8 cellular contexts compared by ENCODE assay signal in the genomic region with DNA sequence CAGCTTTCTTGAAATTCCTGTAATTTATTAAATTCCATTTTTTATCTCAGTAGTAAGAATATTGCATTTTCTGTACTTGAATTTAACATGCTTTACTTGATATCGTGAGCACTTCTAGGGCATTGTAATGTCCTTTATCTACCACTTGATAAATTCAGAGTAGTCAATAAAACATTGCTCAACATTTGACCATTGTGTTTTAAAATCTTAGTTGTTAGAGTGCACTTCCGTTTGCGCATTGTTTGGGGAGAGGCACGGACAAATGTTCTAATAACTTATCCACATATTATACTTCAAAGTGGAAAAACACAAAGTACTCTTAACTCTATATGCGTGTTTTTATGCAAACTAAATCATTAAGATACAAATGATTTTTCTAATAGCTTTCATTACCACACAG. TPM values are rescaled to one million over a fixed set of nuclear protein-coding genes. Genes with fewer than 3 reads are reported as not detected.
DNase-seq lines count a peak whose midpoint lies in the region; ATAC-seq and TF ChIP-seq lines count a peak whose summit lies in the region.

No MANE protein-coding gene starts in this region.

- ATAC-seq in CD4-positive, alpha-beta T cell (ENCODE audit: poor library complexity), result no peak
- peak; percentile 4 for ATAC-seq in HG03025 (IDR thresholded peaks at IDR 0.05; ENCODE audit: low FRiP score, unreplicated experiment)
- ATAC-seq in activated CD8-positive, alpha-beta T cell treated with anti-CD3 and anti-CD28 coated beads for 36 hours, result no peak
- peak; percentile 23 for ATAC-seq in gastroesophageal sphincter
- no peak for ATAC-seq in activated CD4-positive, CD25-positive, alpha-beta regulatory T cell treated with anti-CD3 and anti-CD28 coated beads, Interleukin-2, amount 50 U/mL, for 24 hours

- H3K36me3 ChIP-seq in gastroesophageal sphincter (peaks cover 0 to 10% of the 10 kb centered on the region in 2 donors), prostate gland (no peaks in the 10 kb centered on the region)

- intact Hi-C loops in CD4-positive, alpha-beta T cell (cut with DNase I, micrococcal nuclease), result loop anchor here (1.0 to 10.0 kb wide), 8 partner anchors 448 to 1285 kb away; a partner anchor contains a TSS
- intact Hi-C loops in activated CD8-positive, alpha-beta T cell treated with anti-CD3 and anti-CD28 coated beads for 36 hours (cut with micrococcal nuclease), result no loop called here
- intact Hi-C loops in prostate gland (cut with DNase I), result loop anchor here (5.0 to 10.0 kb wide), 4 partner anchors 193 to 385 kb away; no protein-coding TSS in a partner anchor

- POLR2A ChIA-PET in CD4-positive, alpha-beta T cell (lab: Charles Lee), result interaction anchor here (1.1 to 2.1 kb wide), 9 partner anchors 450 to 1287 kb away, joined by 3 to 18 read pairs (median 5); a partner anchor contains a TSS
- POLR2A ChIA-PET in activated CD8-positive, alpha-beta T cell treated with anti-CD3 and anti-CD28 coated beads for 36 hours (lab: Charles Lee), result interaction anchor here (1.5 kb wide), 1 partner anchor 465 kb away, joined by 3 read pairs; a partner anchor contains a TSS

- peaks cover 54% of the 10 kb centered on the region for H3K4me1 Mint-ChIP-seq in CD4-positive, alpha-beta T cell (ENCODE audit: low read depth)
- H3K4me1 Mint-ChIP-seq in activated CD8-positive, alpha-beta T cell treated with anti-CD3 and anti-CD28 coated beads for 36 hours (ENCODE audit: low read depth), result peaks cover 41% of the 10 kb centered on the region

- peaks cover 57% of the 10 kb centered on the region for H3K36me3 Mint-ChIP-seq in CD4-positive, alpha-beta T cell (ENCODE audit: low read depth)
- peaks cover 28% of the 10 kb centered on the region for H3K36me3 Mint-ChIP-seq in activated CD8-positive, alpha-beta T cell treated with anti-CD3 and anti-CD28 coated beads for 36 hours (ENCODE audit: low read depth)

- CTCF ChIA-PET in CD4-positive, alpha-beta T cell (lab: Charles Lee), result no interaction called here
- CTCF ChIA-PET in activated CD8-positive, alpha-beta T cell treated with anti-CD3 and anti-CD28 coated beads for 36 hours (lab: Charles Lee), result no interaction called here

- no peak for DNase-seq in CD4-positive, alpha-beta T cell
- no peak for DNase-seq in activated CD8-positive, alpha-beta T cell treated with anti-CD3 and anti-CD28 coated beads for 36 hours
- DNase-seq in prostate gland (ENCODE audit: low spot score) (no peak), COR-L47 (lab: John Stamatoyannopoulos, UW) (no peak), NCI-H510A treated with DMSO at 0.1 percent for 48 hours (lab: John Stamatoyannopoulos, UW) (no peak)

- 0% methylated on average over 5 of the region's 5 CpGs for WGBS in gastroesophageal sphincter (ENCODE audit: low coverage in 1 of 2), 2 donors
- 1% methylated on average over 5 of the region's 5 CpGs for WGBS in prostate gland

- H3K9me3 ChIP-seq in CD4-positive, alpha-beta T cell (ENCODE audit: control insufficient read depth, low read length), result peaks cover 6% of the 10 kb centered on the region
- H3K9me3 ChIP-seq in gastroesophageal sphincter (peaks cover 0 to 6% (median 0%) of the 10 kb centered on the region in 3 donors), prostate gland (no peaks in the 10 kb centered on the region)

- peaks cover 1% of the 10 kb centered on the region for H3K9me3 Mint-ChIP-seq in CD4-positive, alpha-beta T cell
- H3K9me3 Mint-ChIP-seq in activated CD8-positive, alpha-beta T cell treated with anti-CD3 and anti-CD28 coated beads for 36 hours, result peaks cover 9% of the 10 kb centered on the region

- H3K27ac ChIP-seq in CD4-positive, alpha-beta T cell (ENCODE audit: low read depth, low read length), result peak overlapping the region; percentile 64
- peak overlapping the region; percentile 86 to 93 (median 90) for H3K27ac ChIP-seq in gastroesophageal sphincter
- H3K27ac ChIP-seq in prostate gland, result peak overlapping the region; percentile 86 to 87

- H3K4me1 ChIP-seq in gastroesophageal sphincter (peaks cover 4 to 49% (median 6%) of the 10 kb centered on the region in 3 donors), prostate gland (replicated peaks) (no peaks in the 10 kb centered on the region)

- peak overlapping the region; percentile 99 for H3K4me3 Mint-ChIP-seq in CD4-positive, alpha-beta T cell
- H3K4me3 Mint-ChIP-seq in activated CD8-positive, alpha-beta T cell treated with anti-CD3 and anti-CD28 coated beads for 36 hours, result peak overlapping the region; percentile 89

- no peaks in the 10 kb centered on the region for H3K27me3 Mint-ChIP-seq in CD4-positive, alpha-beta T cell
- H3K27me3 Mint-ChIP-seq in activated CD8-positive, alpha-beta T cell treated with anti-CD3 and anti-CD28 coated beads for 36 hours, result no peaks in the 10 kb centered on the region

- no peak for TF ChIP-seq POLR2A in gastroesophageal sphincter (IDR thresholded peaks at IDR 0.05)
- no peak for TF ChIP-seq POLR2A in prostate gland (IDR thresholded peaks at IDR 0.05)

- TF ChIP-seq CTCF in CD4-positive, alpha-beta T cell (IDR thresholded peaks at IDR 0.05), result no peak
- TF ChIP-seq CTCF in activated CD8-positive, alpha-beta T cell treated with anti-CD3 and anti-CD28 coated beads for 36 hours (IDR thresholded peaks at IDR 0.05), result no peak
- peak in 3 of 4 experiments; percentile 5 to 37 (median 34) for TF ChIP-seq CTCF in gastroesophageal sphincter (IDR thresholded peaks at IDR 0.05)
- peak in 1 of 4 experiments; percentile 6 for TF ChIP-seq CTCF in prostate gland (IDR thresholded peaks at IDR 0.05)

- H3K27ac Mint-ChIP-seq in CD4-positive, alpha-beta T cell, result peak overlapping the region; percentile 97
- peak overlapping the region; percentile 96 for H3K27ac Mint-ChIP-seq in activated CD8-positive, alpha-beta T cell treated with anti-CD3 and anti-CD28 coated beads for 36 hours

- H3K4me3 ChIP-seq in gastroesophageal sphincter (peak overlapping the region; percentile 79 to 85), prostate gland (peak overlapping the region; percentile 62 to 63)

- TF ChIP-seq EP300 in gastroesophageal sphincter (IDR thresholded peaks at IDR 0.05), result no peak

- H3K27me3 ChIP-seq in CD4-positive, alpha-beta T cell (ENCODE audit: control insufficient read depth, insufficient read depth, low read length), result no peaks in the 10 kb centered on the region
- H3K27me3 ChIP-seq in gastroesophageal sphincter (no peaks in the 10 kb centered on the region), prostate gland (replicated peaks; ENCODE audit: insufficient read depth) (no peaks in the 10 kb centered on the region)

RNA-seq across cellular contexts. Expression of a gene that starts 0.4 kb away (rescaled TPM):
- total RNA-seq in CD4-positive, alpha-beta T cell, result 1 to 10 TPM; 3.0 to 4.4 TPM
- 1 to 10 TPM; 6.0 to 6.1 TPM for total RNA-seq in activated CD8-positive, alpha-beta T cell treated with anti-CD3 and anti-CD28 coated beads for 36 hours
- total RNA-seq in gastroesophageal sphincter, result 10 to 100 TPM in 2 of 4 donors, 1 to 10 TPM in 2; 6.1 to 24.1 (median 12.5) TPM
- total RNA-seq in prostate gland, result 10 to 100 TPM in 1 of 2 donors, 1 to 10 TPM in 1; 8.3 to 12.9 TPM

RNA-seq across cellular contexts. Expression of a gene that starts 0.7 kb away (rescaled TPM):
- 10 to 100 TPM; 10.1 to 10.2 TPM for total RNA-seq in CD4-positive, alpha-beta T cell
- total RNA-seq in activated CD8-positive, alpha-beta T cell treated with anti-CD3 and anti-CD28 coated beads for 36 hours, result 10 to 100 TPM; 21.4 to 21.9 TPM
- total RNA-seq in gastroesophageal sphincter, result 10 to 100 TPM; 27.4 to 44.4 (median 29.2) TPM
- total RNA-seq in prostate gland, result 10 to 100 TPM; 16.6 to 21.1 TPM

Comparison
In these comparisons a context has a peak if more than half of its experiments do, and no peak if none do; other contexts are left out.
1. ATAC-seq: peak in HG03025 (single experiment) and gastroesophageal sphincter (single experiment); none in CD4-positive, alpha-beta T cell (single experiment), activated CD8-positive, alpha-beta T cell treated with anti-CD3 and anti-CD28 coated beads for 36 hours (single experiment) and activated CD4-positive, CD25-positive, alpha-beta regulatory T cell treated with anti-CD3 and anti-CD28 coated beads, Interleukin-2, amount 50 U/mL, for 24 hours (0 of 2).
2. CTCF ChIP-seq: peak in gastroesophageal sphincter (3 of 4); none in CD4-positive, alpha-beta T cell (single experiment) and activated CD8-positive, alpha-beta T cell treated with anti-CD3 and anti-CD28 coated beads for 36 hours (single experiment).
3. Peak in every context shown above with its lines, with median percentiles within 50 percentile points of each other: H3K27ac ChIP-seq.